In the genomic region with DNA sequence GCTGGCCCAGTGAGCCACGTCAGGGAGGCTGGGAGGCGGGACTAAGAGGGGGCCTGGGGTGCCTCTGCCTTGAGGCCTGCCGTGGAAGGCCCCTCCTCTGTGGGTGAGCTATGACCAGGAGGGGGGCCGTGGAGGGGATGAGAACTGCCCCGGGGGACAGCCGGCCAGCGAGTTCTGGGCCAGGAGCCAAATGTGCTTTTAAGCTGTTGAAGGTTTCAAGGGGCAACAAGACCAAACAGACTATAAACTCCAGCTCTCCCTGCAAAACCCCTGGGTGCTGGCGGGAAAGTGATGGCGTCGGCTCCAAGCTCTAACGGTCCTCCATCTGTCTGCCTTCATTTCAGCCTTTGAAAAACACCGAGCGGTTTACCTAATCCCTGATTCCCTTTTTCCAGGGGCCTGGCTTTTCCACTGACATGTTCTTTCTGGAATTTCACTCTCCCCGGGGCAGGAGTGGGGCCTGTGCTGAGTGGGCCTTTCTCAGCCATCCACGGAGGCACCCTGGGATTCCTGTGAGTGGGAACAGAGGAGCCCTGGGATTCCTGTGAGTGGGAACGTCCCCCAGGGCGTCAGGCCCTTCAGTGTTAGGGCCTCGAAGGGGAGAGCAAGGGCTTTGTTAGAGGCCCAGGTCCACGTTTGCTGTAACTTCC, we compare ENCODE assay signal across 9 cellular contexts.
DNase-seq lines count a peak whose midpoint lies in the region; ATAC-seq and TF ChIP-seq lines count a peak whose summit lies in the region.
"Had no signal": no experiment of that assay in that cellular context is flagged by ENCODE, and none has a peak within 500 bp of the region (broad histone marks: within the 10 kb centered on the region; RNA-seq: fewer than 3 reads in every experiment).

No MANE protein-coding gene starts in this region.

- H4K20me1 ChIP-seq in BLaER1: peaks cover 80% of the 10 kb centered on the region

- TF ChIP-seq CTCF in esophagus squamous epithelium (IDR thresholded peaks at IDR 0.05): no peak
- no peak for TF ChIP-seq CTCF in omental fat pad (IDR thresholded peaks at IDR 0.05)

- no peak overlapping the region for H3K4me3 ChIP-seq in BLaER1
- no peak overlapping the region for H3K4me3 ChIP-seq in esophagus squamous epithelium

- TF ChIP-seq POLR2A in esophagus squamous epithelium (IDR thresholded peaks at IDR 0.05): no peak

- ATAC-seq in omental fat pad (ENCODE audit: low FRiP score): peak; percentile 31
- ATAC-seq in GM19324 (IDR thresholded peaks at IDR 0.05; ENCODE audit: low FRiP score, unreplicated experiment): no peak
- no peak for ATAC-seq in GM18907 (IDR thresholded peaks at IDR 0.05; ENCODE audit: unreplicated experiment)

- peaks cover 44% of the 10 kb centered on the region for H3K4me1 ChIP-seq in BLaER1
- H3K4me1 ChIP-seq in esophagus squamous epithelium: peaks cover 0 to 83% (median 34%) of the 10 kb centered on the region in 3 donors

- H3K27ac ChIP-seq in BLaER1 (peak overlapping the region; percentile 28; the same call in 1 of the 2 replicates), esophagus squamous epithelium (peak overlapping the region; percentile 56 to 77 (median 72))

- peak overlapping the region; percentile 45; the same call in 1 of the 2 replicates for H3K9ac ChIP-seq in BLaER1

- H3K27me3 ChIP-seq in BLaER1 (no peaks in the 10 kb centered on the region), esophagus squamous epithelium (peaks cover 0 to 89% (median 0%) of the 10 kb centered on the region in 4 donors)

- peak overlapping the region; percentile 82 for H3K4me2 ChIP-seq in BLaER1

- H3K36me3 ChIP-seq in BLaER1 (peaks cover 69% of the 10 kb centered on the region), esophagus squamous epithelium (peaks cover 0 to 5% (median 0%) of the 10 kb centered on the region in 3 donors)

- WGBS in esophagus squamous epithelium, 2 donors: 40 to 53% methylated on average over 10 of the region's 19 CpGs

- DNase-seq in NCI-H345 (lab: John Stamatoyannopoulos, UW): peak; percentile 98
- DNase-seq in esophagus squamous epithelium (lab: John Stamatoyannopoulos, UW): no peak
- peak; percentile 36 for DNase-seq in omental fat pad (ENCODE audit: low spot score)
- DNase-seq in GDM1 (lab: John Stamatoyannopoulos, UW): no peak
- DNase-seq in stimulated activated CD4-positive, alpha-beta T cell treated with anti-CD3 and anti-CD28 coated beads, Interleukin-4, amount 100 ng/mL, for 4 hours: no peak
- DNase-seq: stimulated activated CD4-positive, alpha-beta T cell treated with anti-CD3 and anti-CD28 coated beads, Interleukin-4, amount 100 ng/mL, for 1 hour had no signal

- H3K9me3 ChIP-seq in BLaER1 (peaks cover 8% of the 10 kb centered on the region; the same call in 1 of the 2 replicates), esophagus squamous epithelium (no peaks in the 10 kb centered on the region)

- intact Hi-C loops in esophagus squamous epithelium (cut with DNase I): no loop called here

Comparison
In these comparisons a context has a peak if more than half of its experiments do, and no peak if none do; other contexts are left out.
1. DNase-seq: peak in NCI-H345 (single experiment) and omental fat pad (single experiment); none in esophagus squamous epithelium (single experiment), GDM1 (single experiment) and stimulated activated CD4-positive, alpha-beta T cell treated with anti-CD3 and anti-CD28 coated beads, Interleukin-4, amount 100 ng/mL, for 4 hours (0 of 2).